Comparison of ENCODE assay signal across 18 cellular contexts in genomic region chr2:207491954-207492353, GRCh38. TPM values are rescaled to one million over a fixed set of nuclear protein-coding genes. Genes with fewer than 3 reads are reported as not detected.
DNase-seq lines count a peak whose midpoint lies in the region; ATAC-seq and TF ChIP-seq lines count a peak whose summit lies in the region.
"Had no signal": no experiment of that assay in that cellular context is flagged by ENCODE, and none has a peak within 500 bp of the region (broad histone marks: within the 10 kb centered on the region; RNA-seq: fewer than 3 reads in every experiment).

No MANE protein-coding gene starts in this region.

- TF ChIP-seq POLR2A in NB4 (IDR thresholded peaks at IDR 0.05; ENCODE audit: extremely low read depth, insufficient read length) (no peak), erythroblast (IDR thresholded peaks at IDR 0.05; ENCODE audit: low read length) (no peak)

- DNase-seq in left ventricle myocardium inferior: no peak
- DNase-seq in right cardiac atrium: no peak
- DNase-seq in NB4 (ENCODE audit: low read depth): peak; percentile 66
- peak; percentile 37 to 66 for DNase-seq in erythroblast (lab: John Stamatoyannopoulos, UW)
- DNase-seq: CD4-positive, alpha-beta T cell; HCEC 1CT; NCI-H1048; NCI-H1417; NCI-H1694 treated with DMSO at 0.1 percent for 48 hours; NCI-H2081; NCI-H2227 treated with DMSO at 0.1 percent for 48 hours; NCI-H526 treated with DMSO at 0.1 percent for 48 hours; PC-9; Right ventricle myocardium superior had no signal

- H3K4me3 ChIP-seq in left ventricle myocardium inferior (no peak overlapping the region), right cardiac atrium (ENCODE audit: low read length) (no peak overlapping the region), NB4 (ENCODE audit: low read depth, low read length) (no peak overlapping the region)
- H3K4me3 ChIP-seq: BLaER1, PC-9 had no signal

- H3K4me1 ChIP-seq in left ventricle myocardium inferior: peaks cover 15% of the 10 kb centered on the region
- H3K4me1 ChIP-seq in right cardiac atrium (ENCODE audit: control insufficient read depth, insufficient read depth, low read length): no peaks in the 10 kb centered on the region
- H3K4me1 ChIP-seq: BLaER1 had no signal

- 81% methylated on average over 5 of the region's 5 CpGs for WGBS in right cardiac atrium

- H3K27me3 ChIP-seq in left ventricle myocardium inferior (ENCODE audit: low read depth) (no peaks in the 10 kb centered on the region), right cardiac atrium (ENCODE audit: control insufficient read depth, insufficient read depth) (no peaks in the 10 kb centered on the region)
- H3K27me3 ChIP-seq: BLaER1 had no signal

- H3K27ac ChIP-seq in left ventricle myocardium inferior (replicated peaks) (peak overlapping the region; percentile 82), right cardiac atrium (ENCODE audit: low read length) (no peak overlapping the region)
- H3K27ac ChIP-seq: BLaER1, PC-9 had no signal

- intact Hi-C loops in left ventricle myocardium inferior (cut with micrococcal nuclease) (no loop called here), right cardiac atrium (cut with DNase I) (no loop called here)

- ATAC-seq in right cardiac atrium: no peak
- no peak for ATAC-seq in HG03280 (IDR thresholded peaks at IDR 0.05; ENCODE audit: unreplicated experiment)
- no peak for ATAC-seq in GM21723 (IDR thresholded peaks at IDR 0.05; ENCODE audit: unreplicated experiment)
- no peak for ATAC-seq in GM21381 (IDR thresholded peaks at IDR 0.05; ENCODE audit: unreplicated experiment)

- H3K9me3 ChIP-seq in left ventricle myocardium inferior (replicated peaks) (no peaks in the 10 kb centered on the region), right cardiac atrium (ENCODE audit: control insufficient read depth, low read length) (no peaks in the 10 kb centered on the region)
- H3K9me3 ChIP-seq: BLaER1 had no signal

- no peak for TF ChIP-seq CTCF in left ventricle myocardium inferior (IDR thresholded peaks at IDR 0.05; ENCODE audit: borderline replicate concordance)
- TF ChIP-seq CTCF in NB4 (IDR thresholded peaks at IDR 0.05; ENCODE audit: low read depth, low read length): no peak

- no peaks in the 10 kb centered on the region for H3K36me3 ChIP-seq in left ventricle myocardium inferior
- H3K36me3 ChIP-seq: BLaER1 had no signal

RNA-seq across cellular contexts. Expression of gene CREB1, which starts 37.8 kb away (rescaled TPM):
- 50.5 TPM for total RNA-seq in left ventricle myocardium inferior
- total RNA-seq in right cardiac atrium: 10 to 100 TPM; 43.4 to 59.3 (median 49.3) TPM
- polyA plus RNA-seq in right cardiac atrium: 6.2 TPM

Comparison
In these comparisons a context has a peak if more than half of its experiments do, and no peak if none do; other contexts are left out.
1. DNase-seq: peak in NB4 (single experiment) and erythroblast (2 of 2); none in left ventricle myocardium inferior (single experiment) and right cardiac atrium (0 of 3).